25 cellular contexts compared by ENCODE assay signal in genomic region chr11:104883342-104883741, GRCh38. TPM values are rescaled to one million over a fixed set of nuclear protein-coding genes. Genes with fewer than 3 reads are reported as not detected.
"Had no signal": no experiment of that assay in that cellular context is flagged by ENCODE, and none has a peak within 500 bp of the region (broad histone marks: within the 10 kb centered on the region; RNA-seq: fewer than 3 reads in every experiment).

No MANE protein-coding gene starts in this region.

- H3K27ac ChIP-seq: body of pancreas, coronary artery, dorsolateral prefrontal cortex, ovary, prostate gland, skin epidermis, upper lobe of left lung, vagina, VCaP had no signal

- H3K4me1 ChIP-seq: body of pancreas, prostate gland, upper lobe of left lung, vagina had no signal

- H3K4me3 ChIP-seq: body of pancreas, coronary artery, dorsolateral prefrontal cortex, ovary, prostate gland, skin epidermis, upper lobe of left lung, vagina had no signal

- H3K27me3 ChIP-seq: body of pancreas, dorsolateral prefrontal cortex, ovary, upper lobe of left lung, vagina had no signal

- H3K36me3 ChIP-seq: ovary, prostate gland, vagina had no signal

- H3K9me3 ChIP-seq: body of pancreas, ovary, prostate gland, upper lobe of left lung, vagina had no signal

- DNase-seq: activated CD4-positive, alpha-beta T cell treated with anti-CD3 and anti-CD28 coated beads for 1 hour; activated CD8-positive, alpha-beta memory T cell treated with anti-CD3 and anti-CD28 coated beads for 24 hours; activated naive CD4-positive, alpha-beta T cell treated with Interleukin-2 at 50 U/mL for 16 hours; aorta; body of pancreas; dorsolateral prefrontal cortex; effector memory CD8-positive, alpha-beta T cell; head of caudate nucleus; hippocampal formation; midbrain; naive thymus-derived CD4-positive, alpha-beta T cell; ovary; retina; stimulated activated CD4-positive, alpha-beta T cell treated with anti-CD3 and anti-CD28 coated beads, Interleukin-2, amount 100 ng/mL, for 24 hours; substantia nigra; T-helper 9 cell; upper lobe of left lung had no signal

RNA-seq across cellular contexts. Expression of gene CASP12, which starts 14.9 kb away (rescaled TPM):
- total RNA-seq: kidney epithelial cell; naive thymus-derived CD4-positive, alpha-beta T cell had no signal
- polyA plus RNA-seq: fibroblast of lung; naive thymus-derived CD4-positive, alpha-beta T cell; neural cell had no signal
